In the genomic region with DNA sequence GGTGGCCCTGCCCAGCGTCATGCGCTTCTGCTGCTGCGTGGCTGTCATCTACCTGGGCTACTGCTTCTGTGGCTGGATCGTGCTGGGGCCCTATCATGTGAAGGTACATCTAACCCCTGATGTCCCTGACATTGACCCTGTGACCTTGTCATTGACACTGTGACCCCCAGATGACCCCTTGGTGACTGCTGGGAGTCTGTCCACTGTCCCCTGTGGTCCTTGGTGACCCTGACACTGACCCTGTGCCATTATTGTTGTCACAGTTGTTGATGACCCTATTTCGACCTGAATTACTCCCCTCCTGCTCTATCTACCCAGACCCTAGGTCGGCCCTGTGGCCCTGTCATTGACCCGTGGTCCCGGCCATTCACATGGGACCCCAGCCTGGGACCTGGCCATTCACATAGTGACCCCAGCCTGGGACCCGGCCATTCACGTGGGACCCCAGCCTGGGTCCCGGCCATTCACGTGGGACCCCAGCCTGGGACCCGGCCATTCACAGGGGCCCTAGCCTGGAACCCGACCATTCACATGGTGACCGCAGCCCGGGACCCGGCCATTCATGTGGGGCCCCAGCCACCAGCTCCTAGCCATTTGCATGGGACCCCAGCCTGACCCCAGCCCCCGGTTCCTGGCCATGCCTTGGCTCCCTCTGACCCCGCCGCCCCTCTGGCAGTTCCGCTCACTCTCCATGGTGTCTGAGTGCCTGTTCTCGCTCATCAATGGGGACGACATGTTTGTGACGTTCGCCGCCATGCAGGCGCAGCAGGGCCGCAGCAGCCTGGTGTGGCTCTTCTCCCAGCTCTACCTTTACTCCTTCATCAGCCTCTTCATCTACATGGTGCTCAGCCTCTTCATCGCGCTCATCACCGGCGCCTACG, we compare ENCODE assay signal across 16 cellular contexts. TPM values are rescaled to one million over a fixed set of nuclear protein-coding genes. Genes with fewer than 3 reads are reported as not detected.
DNase-seq lines count a peak whose midpoint lies in the region; ATAC-seq and TF ChIP-seq lines count a peak whose summit lies in the region.
"Had no signal": no experiment of that assay in that cellular context is flagged by ENCODE, and none has a peak within 500 bp of the region (broad histone marks: within the 10 kb centered on the region; RNA-seq: fewer than 3 reads in every experiment).

No MANE protein-coding gene starts in this region.

- no peak overlapping the region for H3K23ac ChIP-seq in neuronal stem cell (ENCODE audit: low read depth, low read length, poor library complexity)

- no CpG with 5 or more reads among the region's 33 CpGs for WGBS in neuronal stem cell (ENCODE audit: extremely low coverage in 2 of 2, insufficient read length in 2 of 2, insufficient replicate concordance in 1 of 2), 2 donors

- H3K27ac ChIP-seq in HEK293 (ENCODE audit: extremely low read depth, low read depth, low read length) (no peak overlapping the region), neuronal stem cell (replicated peaks; ENCODE audit: low read length) (no peak overlapping the region)
- H3K27ac ChIP-seq: C4-2B had no signal

- no peaks in the 10 kb centered on the region for H3K27me3 Mint-ChIP-seq in dendritic cell treated with granulocyte-macrophage colony-stimulating factor and Interleukin-4, amounts not matched to agents 40 ng/mL and 50 ng/mL, for 4 days
- H3K27me3 Mint-ChIP-seq: CD4-positive, alpha-beta T cell; IgD-negative memory B cell had no signal

- intact Hi-C loops in dendritic cell treated with granulocyte-macrophage colony-stimulating factor and Interleukin-4, amounts not matched to agents 40 ng/mL and 50 ng/mL, for 4 days (cut with micrococcal nuclease), result loop anchor here (10.0 kb wide), 1 partner anchor 135 kb away; no protein-coding TSS in a partner anchor

- no peaks in the 10 kb centered on the region for H3K9me3 Mint-ChIP-seq in dendritic cell treated with granulocyte-macrophage colony-stimulating factor and Interleukin-4, amounts not matched to agents 40 ng/mL and 50 ng/mL, for 4 days
- H3K9me3 Mint-ChIP-seq: CD4-positive, alpha-beta T cell; GM23338; IgD-negative memory B cell had no signal

- H3K14ac ChIP-seq in neuronal stem cell (ENCODE audit: low read length), result no peak overlapping the region

- H3K9me3 ChIP-seq in HEK293 (ENCODE audit: control insufficient read depth, insufficient read depth, low read depth, low read length) (no peaks in the 10 kb centered on the region), neuronal stem cell (replicated peaks in 1 of 2; ENCODE audit: control insufficient read depth in 2 of 2, insufficient read depth in 1 of 2, low read depth in 1 of 2, low read length in 2 of 2) (no peaks in the 10 kb centered on the region)

- peaks cover 83% of the 10 kb centered on the region for H3K4me1 Mint-ChIP-seq in dendritic cell treated with granulocyte-macrophage colony-stimulating factor and Interleukin-4, amounts not matched to agents 40 ng/mL and 50 ng/mL, for 4 days (ENCODE audit: low read depth)
- H3K4me1 Mint-ChIP-seq: GM23338 had no signal

- POLR2A ChIA-PET in HEK293 (lab: Yijun Ruan, JAX), result no interaction called here

- no peak overlapping the region for H2BK120ac ChIP-seq in neuronal stem cell (ENCODE audit: low read depth, low read length)

- no peak overlapping the region for H4K91ac ChIP-seq in neuronal stem cell (ENCODE audit: low read depth, low read length, poor library complexity)

- H2AFZ ChIP-seq in neuronal stem cell (ENCODE audit: low read length), result no peak overlapping the region
- H2AFZ ChIP-seq: GM23338 had no signal

- no peak overlapping the region for H2BK5ac ChIP-seq in neuronal stem cell (ENCODE audit: low read length)

- no peak overlapping the region for H2BK12ac ChIP-seq in neuronal stem cell (ENCODE audit: low read length)

- H2BK15ac ChIP-seq in neuronal stem cell (ENCODE audit: low read length), result no peak overlapping the region

- H3K79me1 ChIP-seq in neuronal stem cell (ENCODE audit: low read depth, low read length), result no peaks in the 10 kb centered on the region

- H3K4me2 ChIP-seq in neuronal stem cell (ENCODE audit: insufficient read depth, low read length, poor library complexity, severe bottlenecking), result no peak overlapping the region
- H3K4me2 ChIP-seq: GM23338 had no signal

- no peak for TF ChIP-seq CTCF in HEK293 (tag by site-specific recombination; IDR thresholded peaks at IDR 0.05)

- H4K8ac ChIP-seq in neuronal stem cell (ENCODE audit: low read depth, low read length), result no peak overlapping the region

- peak overlapping the region; percentile 64 for H3K27ac Mint-ChIP-seq in dendritic cell treated with granulocyte-macrophage colony-stimulating factor and Interleukin-4, amounts not matched to agents 40 ng/mL and 50 ng/mL, for 4 days
- H3K27ac Mint-ChIP-seq: CD4-positive, alpha-beta T cell; GM23338 had no signal

- H3K36me3 Mint-ChIP-seq in dendritic cell treated with granulocyte-macrophage colony-stimulating factor and Interleukin-4, amounts not matched to agents 40 ng/mL and 50 ng/mL, for 4 days (ENCODE audit: low read depth), result peaks cover 99% of the 10 kb centered on the region

- ATAC-seq in GM18858 (IDR thresholded peaks at IDR 0.05; ENCODE audit: unreplicated experiment), result no peak
- ATAC-seq: GM23338, HCT116 had no signal

- CTCF ChIA-PET in HEK293 (lab: Yijun Ruan, JAX), result no interaction called here

- in situ Hi-C loops in GM18951 (cut with MboI; ENCODE audit: low sequenced_read_pairs, unreplicated experiment), result no loop called here

- peak overlapping the region; percentile 21 for H3K9ac ChIP-seq in neuronal stem cell (ENCODE audit: low read depth, low read length, poor library complexity)

- H3K36me3 ChIP-seq in HEK293 (ENCODE audit: control insufficient read depth in 2 of 2, insufficient read depth in 1 of 2, low read length in 2 of 2) (peaks cover 0 to 43% of the 10 kb centered on the region in 2 experiments; a peak in 2 of 3 replicates), neuronal stem cell (replicated peaks in 1 of 2; ENCODE audit: control insufficient read depth in 2 of 2, insufficient read depth in 2 of 2, low read length in 2 of 2) (peaks cover 9 to 15% of the 10 kb centered on the region in 2 donors)

- TF ChIP-seq POLR2A in GM18951 (IDR thresholded peaks at IDR 0.05; ENCODE audit: extremely low read depth, insufficient read depth, insufficient read length), result peak; percentile 11

- H3K4me3 Mint-ChIP-seq in dendritic cell treated with granulocyte-macrophage colony-stimulating factor and Interleukin-4, amounts not matched to agents 40 ng/mL and 50 ng/mL, for 4 days, result no peak overlapping the region
- H3K4me3 Mint-ChIP-seq: CD4-positive, alpha-beta T cell; GM23338 had no signal

- DNase-seq in neuronal stem cell (ENCODE audit: low spot score), result no peak
- DNase-seq in NCI-H1417 treated with DMSO at 0.1 percent for 48 hours (lab: John Stamatoyannopoulos, UW), result no peak
- DNase-seq in NCI-H2171 treated with DMSO at 0.1 percent for 48 hours (lab: John Stamatoyannopoulos, UW), result no peak
- DNase-seq: AML-193; CD4-positive, alpha-beta T cell; DMS79 treated with DMSO at 0.1 percent for 48 hours; GF-D8; KG1 had no signal

- no peak overlapping the region for H3K4ac ChIP-seq in neuronal stem cell (ENCODE audit: low read length)

- H3K4me3 ChIP-seq in HEK293 (ENCODE audit: low read depth, low read length) (no peak overlapping the region), neuronal stem cell (ENCODE audit: low read length in 2 of 2) (no peak overlapping the region)
- H3K4me3 ChIP-seq: GM23338 had no signal

- H3K4me1 ChIP-seq in HEK293 (ENCODE audit: control insufficient read depth, insufficient read depth, low read length) (no peaks in the 10 kb centered on the region), neuronal stem cell (ENCODE audit: control insufficient read depth in 2 of 2, insufficient read depth in 1 of 2, low read depth in 1 of 2, low read length in 2 of 2) (peaks cover 3 to 6% of the 10 kb centered on the region in 2 donors)

- no peaks in the 10 kb centered on the region for H3K27me3 ChIP-seq in neuronal stem cell (ENCODE audit: control insufficient read depth in 3 of 3, insufficient read depth in 3 of 3, low read depth in 1 of 3, low read length in 3 of 3)

- no peak overlapping the region for H3K18ac ChIP-seq in neuronal stem cell (ENCODE audit: low read length)

- no peak overlapping the region for H2AK5ac ChIP-seq in neuronal stem cell (ENCODE audit: low read depth, low read length)

TF ChIP-seq in HEK293, 187 proteins besides CTCF, POLR2A, EP300 and RAD21:
- no peak for TF ChIP-seq ZNF292 (tag by site-specific recombination; IDR thresholded peaks at IDR 0.05; ENCODE audit: borderline replicate concordance, low read depth)
- peak; percentile 83 for TF ChIP-seq BCL11B (tag by site-specific recombination; IDR thresholded peaks at IDR 0.05; ENCODE audit: low read depth)
- 0 out of 2 replicates have a peak, but pooled peaks have one; percentile 54 for TF ChIP-seq BCL11A (tag by site-specific recombination; IDR thresholded peaks at IDR 0.05; ENCODE audit: low read depth)

RNA-seq across cellular contexts. Expression of gene PNPLA6, which starts 5.7 kb away (rescaled TPM):
- polyA plus RNA-seq in neuronal stem cell (2013, experiment 1 of 2), result 56.3 TPM
- 57.3 TPM for polyA plus RNA-seq in neuronal stem cell (2013, experiment 2 of 2)

RNA-seq across cellular contexts. Expression of gene MCOLN1, which starts 7.4 kb away (rescaled TPM):
- 6.6 TPM for polyA plus RNA-seq in neuronal stem cell (2013, experiment 1 of 2)
- 7.4 TPM for polyA plus RNA-seq in neuronal stem cell (2013, experiment 2 of 2)

RNA-seq across cellular contexts. Expression of gene ZNF358, which starts 13.9 kb away (rescaled TPM):
- polyA plus RNA-seq in neuronal stem cell (2013, experiment 1 of 2), result 109 TPM
- polyA plus RNA-seq in neuronal stem cell (2013, experiment 2 of 2), result 102 TPM

RNA-seq across cellular contexts. Expression of gene PEX11G, which starts 41.0 kb away (rescaled TPM):
- 1.4 TPM for polyA plus RNA-seq in neuronal stem cell (2013, experiment 1 of 2)
- polyA plus RNA-seq in neuronal stem cell (2013, experiment 2 of 2), result 1.4 TPM
